In the genomic region with DNA sequence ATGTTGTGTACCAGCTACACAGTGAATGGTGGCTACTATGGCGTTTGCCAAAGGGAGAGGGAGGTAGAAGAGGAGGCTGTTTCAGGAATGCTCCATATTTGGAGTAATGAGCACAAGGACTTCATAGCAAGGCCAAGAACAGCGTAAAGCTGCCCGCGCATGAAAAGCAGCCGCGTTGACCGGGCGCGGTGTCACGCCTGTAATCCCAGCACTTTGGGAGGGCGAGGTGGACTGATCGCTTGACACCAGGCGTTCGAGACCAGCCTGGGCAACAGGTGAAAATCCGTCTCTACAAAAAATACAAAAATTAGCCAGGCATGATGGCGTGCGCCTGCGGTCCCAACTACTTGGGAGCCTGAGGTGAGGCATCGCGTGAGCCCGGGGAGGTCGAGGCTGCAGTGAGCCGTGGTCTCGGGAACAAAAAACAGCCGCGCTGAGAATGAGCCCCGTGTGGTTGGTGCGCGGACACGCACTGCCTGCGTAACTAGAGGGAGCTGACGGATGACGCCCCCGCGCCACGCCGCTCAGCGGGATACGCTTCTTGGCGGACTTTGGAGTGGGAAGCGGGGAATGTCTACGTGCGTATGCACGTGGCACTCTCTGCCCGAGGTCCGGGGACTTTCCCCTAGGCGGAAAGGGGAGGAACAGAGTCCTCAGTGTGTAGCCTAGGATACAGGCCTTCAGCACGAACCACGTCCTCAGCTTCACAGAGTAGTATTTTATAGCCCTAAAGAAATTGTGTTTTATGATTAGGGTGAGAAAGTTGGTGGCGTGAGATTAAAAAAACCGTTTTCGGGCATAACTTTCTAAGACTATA, we compare ENCODE assay signal across 8 cellular contexts. TPM values are rescaled to one million over a fixed set of nuclear protein-coding genes. Genes with fewer than 3 reads are reported as not detected.
DNase-seq lines count a peak whose midpoint lies in the region; ATAC-seq and TF ChIP-seq lines count a peak whose summit lies in the region.

RMRP (minus strand) TSS at position 693 of the 817 bp plus-strand sequence.

- H4K8ac ChIP-seq in H9 (replicated peaks; ENCODE audit: insufficient read length, low read depth, low read length): no peak within 1 kb of the TSS

- no peak within 1 kb of the TSS for H4K5ac ChIP-seq in H9 (ENCODE audit: insufficient read length, low read depth, low read length)

- peak within 1 kb of the TSS; percentile 57 for H3T11ph ChIP-seq in H9 (ENCODE audit: low read length)

- H3K14ac ChIP-seq in H9 (ENCODE audit: insufficient read depth, low read length): peak within 1 kb of the TSS; percentile 77; the same call in 1 of the 2 replicates

- peaks cover 11% of the 10 kb centered on the region for H3K23me2 ChIP-seq in H9 (ENCODE audit: insufficient read length, low read depth, low read length, poor library complexity, severe bottlenecking)

- no peaks in the 10 kb centered on the region for H3K79me1 ChIP-seq in H9 (ENCODE audit: insufficient read depth, low read depth, low read length, poor library complexity, severe bottlenecking)

- no peaks in the 10 kb centered on the region for H3K9me3 ChIP-seq in H9 (ENCODE audit: control insufficient read depth, low read depth, low read length)
- no peaks in the 10 kb centered on the region for H3K9me3 ChIP-seq in MG63

- H3K27me3 Mint-ChIP-seq in H9 (ENCODE audit: low read depth) (peaks cover 18% of the 10 kb centered on the region), nephron progenitor cell (ENCODE audit: low read depth, poor library complexity) (peaks cover 20% of the 10 kb centered on the region)
- H3K27me3 Mint-ChIP-seq in stimulated activated naive CD8-positive, alpha-beta T cell treated with anti-CD3 and anti-CD28 coated beads, Interleukin-15, amount 100 ng/mL, for 72 hours: no peaks in the 10 kb centered on the region

- no peak within 1 kb of the TSS for H2AK5ac ChIP-seq in H9 (ENCODE audit: insufficient read length, low read length)

- no peak within 1 kb of the TSS for H4K91ac ChIP-seq in H9 (ENCODE audit: insufficient read length, low read depth, low read length)

- no peaks in the 10 kb centered on the region for H4K20me1 ChIP-seq in H9 (ENCODE audit: control insufficient read depth, insufficient read depth, insufficient read length)

- H3K4ac ChIP-seq in H9 (ENCODE audit: low read depth, low read length): no peak within 1 kb of the TSS; the same call in 1 of the 2 replicates

- H3K4me3 ChIP-seq in MG63: peak within 1 kb of the TSS; percentile 83

- H3K9me3 Mint-ChIP-seq in H9: peaks cover 2 to 3% of the 10 kb centered on the region in 2 experiments; a peak in 3 of 5 replicates
- peaks cover 4% of the 10 kb centered on the region for H3K9me3 Mint-ChIP-seq in nephron progenitor cell
- H3K9me3 Mint-ChIP-seq in stimulated activated naive CD8-positive, alpha-beta T cell treated with anti-CD3 and anti-CD28 coated beads, Interleukin-15, amount 100 ng/mL, for 72 hours: no peaks in the 10 kb centered on the region

- no CpG with 5 or more reads among the region's 52 CpGs for WGBS in H9 (ENCODE audit: extremely low coverage, insufficient read length, low lambda C conversion rate)

- peaks cover 3% of the 10 kb centered on the region; the same call in 1 of the 2 replicates for H3K4me1 ChIP-seq in H9 (ENCODE audit: insufficient read depth, low read length)

- H2BK15ac ChIP-seq in H9 (ENCODE audit: low read depth, low read length): no peak within 1 kb of the TSS

- H3K79me2 ChIP-seq in H9 (ENCODE audit: insufficient read depth, low read length): no peaks in the 10 kb centered on the region

- no peak within 1 kb of the TSS for H2BK5ac ChIP-seq in H9 (ENCODE audit: insufficient read length, low read length)

- DNase-seq in EL (peak; percentile 100), H9 (peak; percentile 98), MG63 (peak; percentile 100), SIG-M5 (lab: John Stamatoyannopoulos, UW) (peak; percentile 94), activated gamma-delta T cell (lab: John Stamatoyannopoulos, UW) (peak; percentile 71), fibroblast of the conjunctiva (ENCODE audit: low read depth) (peak; percentile 99), nephron progenitor cell (peak; percentile 93)
- peak; percentile 90 to 96 for DNase-seq in stimulated activated naive CD8-positive, alpha-beta T cell treated with anti-CD3 and anti-CD28 coated beads, Interleukin-15, amount 100 ng/mL, for 72 hours

- no peak within 1 kb of the TSS for H3K23ac ChIP-seq in H9 (ENCODE audit: insufficient read length, low read depth, low read length)

- H3K18ac ChIP-seq in H9 (ENCODE audit: insufficient read length, low read depth, low read length): peak within 1 kb of the TSS; percentile 69

- H3K4me1 Mint-ChIP-seq in H9: peaks cover 19 to 20% of the 10 kb centered on the region in 2 experiments
- peaks cover 49% of the 10 kb centered on the region for H3K4me1 Mint-ChIP-seq in nephron progenitor cell
- peaks cover 72% of the 10 kb centered on the region for H3K4me1 Mint-ChIP-seq in stimulated activated naive CD8-positive, alpha-beta T cell treated with anti-CD3 and anti-CD28 coated beads, Interleukin-15, amount 100 ng/mL, for 72 hours

- H3K56ac ChIP-seq in H9 (ENCODE audit: insufficient read length, low read depth, low read length): no peak within 1 kb of the TSS

- H3K27me3 ChIP-seq in H9 (ENCODE audit: insufficient read depth, low read length) (no peaks in the 10 kb centered on the region), MG63 (no peaks in the 10 kb centered on the region)

- peak; percentile 95 for ATAC-seq in stimulated activated naive CD8-positive, alpha-beta T cell treated with anti-CD3 and anti-CD28 coated beads, Interleukin-15, amount 100 ng/mL, for 72 hours

- peak within 1 kb of the TSS; percentile 76 for H3K4me2 ChIP-seq in H9 (ENCODE audit: insufficient read depth, insufficient read length, low read length)

- H2BK120ac ChIP-seq in H9 (ENCODE audit: low read depth, low read length, poor library complexity, severe bottlenecking): no peak within 1 kb of the TSS

- H3K4me3 Mint-ChIP-seq in H9 (peak within 1 kb of the TSS; percentile 83 to 85), nephron progenitor cell (peak within 1 kb of the TSS; percentile 86)
- H3K4me3 Mint-ChIP-seq in stimulated activated naive CD8-positive, alpha-beta T cell treated with anti-CD3 and anti-CD28 coated beads, Interleukin-15, amount 100 ng/mL, for 72 hours: peak within 1 kb of the TSS; percentile 76 to 92

- peaks cover 23 to 31% (median 29%) of the 10 kb centered on the region in 3 experiments for H3K36me3 Mint-ChIP-seq in H9 (ENCODE audit: insufficient read depth in 1 of 3, low read depth in 3 of 3)
- H3K36me3 Mint-ChIP-seq in nephron progenitor cell (ENCODE audit: low read depth): peaks cover 24% of the 10 kb centered on the region

- H2AFZ ChIP-seq in H9 (ENCODE audit: low read length): no peak within 1 kb of the TSS

- TF ChIP-seq CTCF in H9 (conservative IDR thresholded peaks at IDR 0.05) (peak; percentile 45; the same call in 2 of the 3 replicates), nephron progenitor cell (IDR thresholded peaks at IDR 0.05) (no peak)

- no peak within 1 kb of the TSS for H2BK12ac ChIP-seq in H9 (ENCODE audit: insufficient read length, low read depth, low read length)

- H3K36me3 ChIP-seq in MG63: peaks cover 41% of the 10 kb centered on the region

- H3K27ac Mint-ChIP-seq in H9 (peak within 1 kb of the TSS; percentile 98 to 100 (median 99)), nephron progenitor cell (peak within 1 kb of the TSS; percentile 100)
- H3K27ac Mint-ChIP-seq in stimulated activated naive CD8-positive, alpha-beta T cell treated with anti-CD3 and anti-CD28 coated beads, Interleukin-15, amount 100 ng/mL, for 72 hours: peak within 1 kb of the TSS; percentile 98 to 100

- peak within 1 kb of the TSS; percentile 50 for H3K27ac ChIP-seq in H9 (ENCODE audit: insufficient read length, low read depth, low read length)

- peak within 1 kb of the TSS; percentile 74 for H3K9ac ChIP-seq in H9 (ENCODE audit: extremely low read depth, insufficient read length, low read length)

- no peak within 1 kb of the TSS for H2BK20ac ChIP-seq in H9 (ENCODE audit: low read depth, low read length, poor library complexity, severe bottlenecking)

RNA-seq across cellular contexts. Expression of gene RMRP, which starts in this region (rescaled TPM):
- 18,417 and 20,652 TPM in 2 replicates for total RNA-seq in H9 (2021)
- 8,012 and 15,182 TPM in 2 replicates for total RNA-seq in MG63 (2014; rRNA removed; shearing (Covaris generic); ENCODE audit: low replicate concordance)

Comparison
In these comparisons a context has a peak if more than half of its experiments do, and no peak if none do; other contexts are left out.
1. Peak in every context shown above with its lines: DNase-seq, ATAC-seq, H3K4me3 ChIP-seq and H3K27ac ChIP-seq.